ENCODE assay signal across 8 cellular contexts in the genomic region with DNA sequence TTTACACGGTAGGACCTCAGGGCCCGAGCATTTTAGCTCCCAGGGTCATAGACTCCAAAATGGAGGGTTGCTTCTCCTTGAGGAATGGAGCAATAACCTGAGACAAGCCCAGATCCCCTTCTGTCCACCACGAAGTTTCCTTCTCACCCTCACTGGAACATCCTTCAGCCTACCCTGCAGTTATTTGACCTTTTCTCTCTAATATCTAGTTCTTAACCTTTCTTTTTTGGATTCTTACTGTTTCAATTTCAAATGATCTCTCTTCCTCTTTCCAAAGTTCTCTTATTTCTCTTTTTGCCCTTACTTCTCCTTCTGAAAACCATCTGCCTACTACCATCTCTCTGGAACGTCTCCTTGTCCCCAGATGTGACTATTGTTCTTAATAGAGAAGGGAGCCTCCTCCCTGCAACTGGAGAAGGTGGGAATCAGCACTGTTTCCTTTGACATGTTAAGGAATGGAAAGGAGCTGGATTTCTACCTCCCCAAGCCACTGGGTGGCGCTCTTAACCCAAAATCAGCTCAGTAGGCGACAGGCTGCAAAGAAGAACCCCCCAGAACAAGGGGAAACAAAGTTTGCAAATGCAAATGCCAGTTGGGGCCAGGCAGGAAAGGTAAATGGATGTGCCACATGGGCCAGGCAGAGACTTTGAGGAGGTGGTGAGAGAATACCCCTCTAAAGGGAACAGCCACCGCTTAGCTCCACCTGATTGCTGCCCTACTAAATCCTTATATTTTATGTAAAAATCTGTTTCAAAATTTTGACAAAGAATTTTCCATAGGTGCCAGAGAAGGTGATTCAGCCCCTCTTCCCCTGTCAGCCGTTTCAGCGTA. TPM values are rescaled to one million over a fixed set of nuclear protein-coding genes. Genes with fewer than 3 reads are reported as not detected.
DNase-seq lines count a peak whose midpoint lies in the region; ATAC-seq and TF ChIP-seq lines count a peak whose summit lies in the region.

No MANE protein-coding gene starts in this region.

- H3K27me3 ChIP-seq in Karpas-422 (ENCODE audit: low read length), result no peaks in the 10 kb centered on the region

- H3K36me3 ChIP-seq in Karpas-422 (ENCODE audit: insufficient read depth, low read length), result peaks cover 75% of the 10 kb centered on the region

- TF ChIP-seq CTCF in osteocyte (IDR thresholded peaks at IDR 0.05), result peak; percentile 43

- peaks cover 58% of the 10 kb centered on the region for H3K27me3 Mint-ChIP-seq in osteocyte (ENCODE audit: unreplicated experiment)

- H3K27ac ChIP-seq in Karpas-422 (ENCODE audit: low read length), result no peak overlapping the region

- no peak for TF ChIP-seq POLR2A in GM18505 (IDR thresholded peaks at IDR 0.05; ENCODE audit: borderline replicate concordance, extremely low read depth, insufficient read depth, insufficient read length)

- H3K36me3 Mint-ChIP-seq in osteocyte (ENCODE audit: unreplicated experiment), result no peaks in the 10 kb centered on the region

- H3K4me1 Mint-ChIP-seq in osteocyte (ENCODE audit: unreplicated experiment), result no peaks in the 10 kb centered on the region

- peaks cover 11% of the 10 kb centered on the region for H3K4me1 ChIP-seq in Karpas-422 (ENCODE audit: low read length)

- no peak overlapping the region for H3K4me3 ChIP-seq in Karpas-422 (ENCODE audit: low read length)

- no peaks in the 10 kb centered on the region for H3K9me2 ChIP-seq in Karpas-422 (replicated peaks; ENCODE audit: insufficient read depth, low read length)

- H2AFZ ChIP-seq in Karpas-422 (ENCODE audit: low read length), result no peak overlapping the region

- no peaks in the 10 kb centered on the region for H3K9me3 Mint-ChIP-seq in osteocyte (ENCODE audit: unreplicated experiment)

- no peak overlapping the region for H3K4me3 Mint-ChIP-seq in osteocyte (ENCODE audit: unreplicated experiment)

- H4K20me1 ChIP-seq in Karpas-422 (ENCODE audit: insufficient read depth, low read depth, low read length), result peaks cover 4% of the 10 kb centered on the region; the same call in 1 of the 2 replicates

- ATAC-seq in GM18870 (IDR thresholded peaks at IDR 0.05; ENCODE audit: unreplicated experiment), result no peak
- no peak for ATAC-seq in HG03342 (IDR thresholded peaks at IDR 0.05; ENCODE audit: unreplicated experiment)
- no peak for ATAC-seq in GM18505 (IDR thresholded peaks at IDR 0.05; ENCODE audit: unreplicated experiment)

- no peaks in the 10 kb centered on the region for H3K79me2 ChIP-seq in Karpas-422 (ENCODE audit: low read length)

- H3K9ac ChIP-seq in Karpas-422 (ENCODE audit: low read length), result no peak overlapping the region

- no peak overlapping the region for H3K4me2 ChIP-seq in Karpas-422 (ENCODE audit: low read depth, low read length, poor library complexity, severe bottlenecking)

- no peak overlapping the region for H3K27ac Mint-ChIP-seq in osteocyte (ENCODE audit: unreplicated experiment)

- H3K9me3 ChIP-seq in Karpas-422 (ENCODE audit: low read length), result no peaks in the 10 kb centered on the region

- DNase-seq in EL (peak; percentile 50), Karpas-422 (peak; percentile 79), fibroblast of gingiva (ENCODE audit: low read depth) (peak; percentile 9), osteocyte (ENCODE audit: extremely low spot score, unreplicated experiment) (no peak)
- DNase-seq in activated CD4-positive, alpha-beta T cell treated with anti-CD3 and anti-CD28 coated beads, Interleukin-2, amount 50 U/mL, for 4 hours, result peak; percentile 17 to 23

RNA-seq across cellular contexts. Expression of gene PDE1B, which starts 22.4 kb away (rescaled TPM):
- 10.5 and 11.8 TPM in 2 replicates for total RNA-seq in Karpas-422 (2014; rRNA removed; shearing (Covaris generic); ENCODE audit: low replicate concordance)
- not detected in 2 replicates for total RNA-seq in osteocyte

RNA-seq across cellular contexts. Expression of gene NCKAP1L, which starts 29.5 kb away (rescaled TPM):
- total RNA-seq in Karpas-422 (2014; rRNA removed; shearing (Covaris generic); ENCODE audit: low replicate concordance), result 97.8 and 283 TPM in 2 replicates
- not detected in 2 replicates for total RNA-seq in osteocyte

RNA-seq across cellular contexts. Expression of gene GTSF1, which starts 53.6 kb away (rescaled TPM):
- 80.4 and 119 TPM in 2 replicates for total RNA-seq in Karpas-422 (2014; rRNA removed; shearing (Covaris generic); ENCODE audit: low replicate concordance)
- total RNA-seq in osteocyte, result not detected in 2 replicates

Comparison
In these comparisons a context has a peak if more than half of its experiments do, and no peak if none do; other contexts are left out.
1. RNA of gene PDE1B, which starts 22.4 kb away (total RNA-seq): 10.5 to 11.8 TPM in Karpas-422; not detected in osteocyte; every median in the first group is over 10 times any median in the second.
2. RNA of gene NCKAP1L, which starts 29.5 kb away (total RNA-seq): 97.8 to 283 TPM in Karpas-422; not detected in osteocyte; every median in the first group is over 10 times any median in the second.
3. RNA of gene GTSF1, which starts 53.6 kb away (total RNA-seq): 80.4 to 119 TPM in Karpas-422; not detected in osteocyte; every median in the first group is over 10 times any median in the second.